Comparison of ENCODE assay signal across 20 cellular contexts in genomic region chr22:30250039-30250565, GRCh38. TPM values are rescaled to one million over a fixed set of nuclear protein-coding genes. Genes with fewer than 3 reads are reported as not detected.
DNase-seq lines count a peak whose midpoint lies in the region; ATAC-seq and TF ChIP-seq lines count a peak whose summit lies in the region.
"Had no signal": no experiment of that assay in that cellular context is flagged by ENCODE, and none has a peak within 500 bp of the region (broad histone marks: within the 10 kb centered on the region; RNA-seq: fewer than 3 reads in every experiment).

No MANE protein-coding gene starts in this region.

- H2AK9ac ChIP-seq in IMR-90 (replicated peaks; ENCODE audit: low read depth, low read length, poor library complexity) = no peak overlapping the region

- H3K4me2 ChIP-seq in IMR-90 (ENCODE audit: low read depth, low read length) = no peak overlapping the region

- H3K18ac ChIP-seq in IMR-90 (ENCODE audit: low read depth, low read length) = peak overlapping the region; percentile 50; the same call in 1 of the 2 replicates

- H3K27ac ChIP-seq in IMR-90 (ENCODE audit: insufficient read depth, low read length) = peak overlapping the region; percentile 7; the same call in 1 of the 2 replicates
- H3K27ac ChIP-seq: HL-60, thoracic aorta, WERI-Rb-1 had no signal

- H2BK120ac ChIP-seq in IMR-90 (ENCODE audit: low read depth, low read length) = peak overlapping the region; percentile 71; the same call in 1 of the 2 replicates

- H2AK5ac ChIP-seq in IMR-90 (ENCODE audit: low read depth, low read length) = peak overlapping the region; percentile 91

- peaks cover under 1% of the 10 kb centered on the region for H3K36me3 ChIP-seq in IMR-90 (ENCODE audit: control insufficient read depth, insufficient read depth, low read length)
- H3K36me3 ChIP-seq: thoracic aorta, WERI-Rb-1 had no signal

- H4K20me1 ChIP-seq in IMR-90 (ENCODE audit: insufficient read depth, low read length) = no peaks in the 10 kb centered on the region

- no peaks in the 10 kb centered on the region for H3K27me3 Mint-ChIP-seq in activated CD4-positive, alpha-beta T cell treated with anti-CD3 and anti-CD28 coated beads, Interleukin-2, amount 10 ng/mL, durations not matched to agents 24 days and 14 days
- no peaks in the 10 kb centered on the region for H3K27me3 Mint-ChIP-seq in activated T-helper 17 cell treated with anti-CD3 and anti-CD28 coated beads, Interleukin-2, amount 50 U/mL, for 72 hours
- H3K27me3 Mint-ChIP-seq in osteocyte (ENCODE audit: unreplicated experiment) = no peaks in the 10 kb centered on the region

- no peak for TF ChIP-seq POLR2A in IMR-90 (IDR thresholded peaks at IDR 0.05; ENCODE audit: low read depth, low read length)

- H3K79me1 ChIP-seq in IMR-90 (ENCODE audit: low read depth in 1 of 2, low read length in 2 of 2) = peaks cover 9 to 21% of the 10 kb centered on the region in 2 experiments; a peak in 3 of 4 replicates

- H3K4me3 ChIP-seq in IMR-90 (ENCODE audit: insufficient read depth, low read depth, low read length) = no peak overlapping the region
- H3K4me3 ChIP-seq: coronary artery, thoracic aorta had no signal

- no peak for TF ChIP-seq RAD21 in IMR-90 (IDR thresholded peaks at IDR 0.05; ENCODE audit: low read length)

- H2BK5ac ChIP-seq in IMR-90 (ENCODE audit: low read depth, low read length, poor library complexity, severe bottlenecking) = peak overlapping the region; percentile 66

- in situ Hi-C loops in IMR-90 (cut with MboI; ENCODE audit: low sequenced_read_pairs) = no loop called here

- H3K4me1 ChIP-seq in IMR-90 (ENCODE audit: control insufficient read depth, insufficient read depth, low read length) = peaks cover 55% of the 10 kb centered on the region

- H3K9ac ChIP-seq in IMR-90 (ENCODE audit: low read depth, low read length) = no peak overlapping the region

- peak overlapping the region; percentile 87 for H4K91ac ChIP-seq in IMR-90 (ENCODE audit: insufficient read depth, low read depth, low read length)

- peak overlapping the region; percentile 34; the same call in 1 of the 2 replicates for H3K14ac ChIP-seq in IMR-90 (replicated peaks; ENCODE audit: low read depth, low read length)

- H3K9me3 ChIP-seq in IMR-90 (ENCODE audit: control insufficient read depth, insufficient read depth, low read length) = no peaks in the 10 kb centered on the region
- H3K9me3 ChIP-seq: thoracic aorta had no signal

- peak overlapping the region; percentile 74 for H4K5ac ChIP-seq in IMR-90 (ENCODE audit: low read depth, low read length)

- no peak overlapping the region for H2AFZ ChIP-seq in IMR-90 (replicated peaks; ENCODE audit: low read length, poor library complexity)

- peak overlapping the region; percentile 55 for H3K4me3 Mint-ChIP-seq in activated CD4-positive, alpha-beta T cell treated with anti-CD3 and anti-CD28 coated beads, Interleukin-2, amount 10 ng/mL, durations not matched to agents 24 days and 14 days
- peak overlapping the region; percentile 54 for H3K4me3 Mint-ChIP-seq in activated T-helper 17 cell treated with anti-CD3 and anti-CD28 coated beads, Interleukin-2, amount 50 U/mL, for 72 hours
- H3K4me3 Mint-ChIP-seq in osteocyte (ENCODE audit: unreplicated experiment) = no peak overlapping the region

- H3K27ac Mint-ChIP-seq in activated CD4-positive, alpha-beta T cell treated with anti-CD3 and anti-CD28 coated beads, Interleukin-2, amount 10 ng/mL, durations not matched to agents 24 days and 14 days = peak overlapping the region; percentile 84
- H3K27ac Mint-ChIP-seq in activated T-helper 17 cell treated with anti-CD3 and anti-CD28 coated beads, Interleukin-2, amount 50 U/mL, for 72 hours = peak overlapping the region; percentile 36
- peak overlapping the region; percentile 47 for H3K27ac Mint-ChIP-seq in osteocyte (ENCODE audit: unreplicated experiment)

- dilution Hi-C loops in IMR-90 (cut with HindIII; ENCODE audit: low sequenced_read_pairs, unreplicated experiment) = no loop called here

- peak overlapping the region; percentile 51 to 98 for H4K8ac ChIP-seq in IMR-90 (ENCODE audit: low read depth in 2 of 2, low read length in 2 of 2)

- H3K56ac ChIP-seq in IMR-90 (ENCODE audit: extremely low read depth, insufficient read depth, low read length) = no peak overlapping the region; the same call in 1 of the 2 replicates

- POLR2A ChIA-PET in IMR-90 (lab: Charles Lee; ENCODE audit: unreplicated experiment) = interaction anchor here (0.6 kb wide), 1 partner anchor 21 kb away, joined by 3 read pairs; no protein-coding TSS in a partner anchor

- CTCF ChIA-PET in IMR-90 (lab: Yijun Ruan, JAX) = no interaction called here

- no peak for TF ChIP-seq CTCF in IMR-90 (conservative IDR thresholded peaks at IDR 0.05; ENCODE audit: low read depth, low read length)
- TF ChIP-seq CTCF in osteocyte (IDR thresholded peaks at IDR 0.05) = no peak

- no peak for DNase-seq in activated CD4-positive, alpha-beta T cell treated with anti-CD3 and anti-CD28 coated beads, Interleukin-2, amount 10 ng/mL, durations not matched to agents 24 days and 14 days
- DNase-seq in activated CD4-positive, alpha-beta T cell treated with anti-CD3 and anti-CD28 coated beads for 48 hours = no peak
- DNase-seq in IMR-90 (no peak), osteocyte (ENCODE audit: extremely low spot score, unreplicated experiment) (no peak), NCI-H187 treated with DMSO at 0.1 percent for 48 hours (lab: John Stamatoyannopoulos, UW) (no peak), midbrain (lab: John Stamatoyannopoulos, UW) (no peak)
- DNase-seq: activated CD8-positive, alpha-beta memory T cell treated with anti-CD3 and anti-CD28 coated beads for 24 hours; C1 segment of cervical spinal cord; GF-D8; hippocampal formation; NCI-H146; stimulated activated CD4-positive, alpha-beta T cell treated with anti-CD3 and anti-CD28 coated beads, Interleukin-12 subunit alpha, Interleukin-12 subunit beta, amount 100 ng/mL, for 4 hours; WERI-Rb-1 had no signal

- no TSS peak for BruUV-seq in IMR-90 (replicated peaks; lab: Mats Ljungman, UMichigan)

- no peaks in the 10 kb centered on the region for H3K9me3 Mint-ChIP-seq in activated CD4-positive, alpha-beta T cell treated with anti-CD3 and anti-CD28 coated beads, Interleukin-2, amount 10 ng/mL, durations not matched to agents 24 days and 14 days
- H3K9me3 Mint-ChIP-seq in activated T-helper 17 cell treated with anti-CD3 and anti-CD28 coated beads, Interleukin-2, amount 50 U/mL, for 72 hours = no peaks in the 10 kb centered on the region
- no peaks in the 10 kb centered on the region for H3K9me3 Mint-ChIP-seq in osteocyte (ENCODE audit: unreplicated experiment)

- intact Hi-C loops in activated CD4-positive, alpha-beta T cell treated with anti-CD3 and anti-CD28 coated beads, Interleukin-2, amount 10 ng/mL, durations not matched to agents 24 days and 14 days (cut with micrococcal nuclease) = no loop called here
- intact Hi-C loops in IMR-90 (cut with micrococcal nuclease) = no loop called here

- H3K23ac ChIP-seq in IMR-90 (ENCODE audit: low read depth, low read length) = 0 out of 2 replicates have a peak overlapping the region, but pooled peaks have one; percentile 64

- peaks cover 14% of the 10 kb centered on the region for H3K36me3 Mint-ChIP-seq in activated CD4-positive, alpha-beta T cell treated with anti-CD3 and anti-CD28 coated beads, Interleukin-2, amount 10 ng/mL, durations not matched to agents 24 days and 14 days (ENCODE audit: low read depth)
- H3K36me3 Mint-ChIP-seq in activated T-helper 17 cell treated with anti-CD3 and anti-CD28 coated beads, Interleukin-2, amount 50 U/mL, for 72 hours (ENCODE audit: low read depth) = peaks cover 18% of the 10 kb centered on the region
- H3K36me3 Mint-ChIP-seq in osteocyte (ENCODE audit: unreplicated experiment) = no peaks in the 10 kb centered on the region

- H3K4ac ChIP-seq in IMR-90 (ENCODE audit: low read depth, low read length) = peak overlapping the region; percentile 51; the same call in 1 of the 2 replicates

- ATAC-seq in IMR-90 (ENCODE audit: low read depth) (no peak), GM18858 (IDR thresholded peaks at IDR 0.05; ENCODE audit: unreplicated experiment) (no peak)
- ATAC-seq in activated T-helper 17 cell treated with anti-CD3 and anti-CD28 coated beads, Interleukin-2, amount 50 U/mL, for 72 hours (replicated peaks) = no peak

- peaks cover 57% of the 10 kb centered on the region for H3K4me1 Mint-ChIP-seq in activated CD4-positive, alpha-beta T cell treated with anti-CD3 and anti-CD28 coated beads, Interleukin-2, amount 10 ng/mL, durations not matched to agents 24 days and 14 days
- H3K4me1 Mint-ChIP-seq in activated T-helper 17 cell treated with anti-CD3 and anti-CD28 coated beads, Interleukin-2, amount 50 U/mL, for 72 hours = peaks cover 22% of the 10 kb centered on the region
- H3K4me1 Mint-ChIP-seq in osteocyte (ENCODE audit: unreplicated experiment) = peaks cover 75% of the 10 kb centered on the region

- H3K27me3 ChIP-seq in IMR-90 (ENCODE audit: control insufficient read depth, insufficient read depth, low read length) = no peaks in the 10 kb centered on the region

- peak overlapping the region; percentile 92 for H2BK15ac ChIP-seq in IMR-90 (ENCODE audit: low read depth, low read length)

- 83% methylated on average over 1 of the region's 3 CpGs; no CpG with 5 or more reads in 1 of the 2 experiments for WGBS in IMR-90 (ENCODE audit: extremely low coverage in 2 of 2, insufficient read length in 1 of 2), 2 experiments

- peak overlapping the region; percentile 81; the same call in 1 of the 2 replicates for H2BK20ac ChIP-seq in IMR-90 (ENCODE audit: low read depth, low read length)

- H3K9me1 ChIP-seq in IMR-90 (ENCODE audit: insufficient read depth, low read length) = peaks cover 17% of the 10 kb centered on the region

RNA-seq across cellular contexts. Expression of gene LIF, which starts 3.5 kb away (rescaled TPM):
- 509 and 511 TPM in 2 replicates for total RNA-seq in activated CD4-positive, alpha-beta T cell treated with anti-CD3 and anti-CD28 coated beads, Interleukin-2, amount 10 ng/mL, durations not matched to agents 24 days and 14 days
- total RNA-seq in IMR-90 (2012; rRNA removed) = 79.4 and 130 TPM in 2 replicates
- polyA plus RNA-seq in IMR-90 (2012; rRNA removed) = 203 and 214 TPM in 2 replicates
- polyA plus RNA-seq in IMR-90 (2012; cell fraction: cytosol; rRNA removed) = 41.6 and 110 TPM in 2 replicates
- polyA plus RNA-seq in IMR-90 (2012; cell fraction: nucleus; rRNA removed; ENCODE audit: low replicate concordance) = 1,609 and 2,085 TPM in 2 replicates
- total RNA-seq in activated T-helper 17 cell treated with anti-CD3 and anti-CD28 coated beads, Interleukin-2, amount 50 U/mL, for 72 hours = 100 to 1,000 TPM; 175 to 300 TPM
- 13.7 and 15.5 TPM in 2 replicates for total RNA-seq in osteocyte

RNA-seq across cellular contexts. Expression of gene OSM, which starts 16.5 kb away (rescaled TPM):
- 61.0 and 62.8 TPM in 2 replicates for total RNA-seq in activated CD4-positive, alpha-beta T cell treated with anti-CD3 and anti-CD28 coated beads, Interleukin-2, amount 10 ng/mL, durations not matched to agents 24 days and 14 days
- total RNA-seq in IMR-90 (2012; rRNA removed) (not detected in 2 replicates), osteocyte (not detected in 2 replicates)
- not detected in 2 replicates for polyA plus RNA-seq in IMR-90 (2012; rRNA removed)
- 0.07 TPM in 1 of 2 replicates, not detected in the other for polyA plus RNA-seq in IMR-90 (2012; cell fraction: cytosol; rRNA removed)
- polyA plus RNA-seq in IMR-90 (2012; cell fraction: nucleus; rRNA removed; ENCODE audit: low replicate concordance) = 0.42 and 0.81 TPM in 2 replicates
- 10 to 100 TPM; 41.1 to 88.6 TPM for total RNA-seq in activated T-helper 17 cell treated with anti-CD3 and anti-CD28 coated beads, Interleukin-2, amount 50 U/mL, for 72 hours
- total RNA-seq: renal cortical epithelial cell, SK-MEL-5 had no signal

RNA-seq across cellular contexts. Expression of gene CASTOR1, which starts 39.2 kb away (rescaled TPM):
- 4.7 and 7.3 TPM in 2 replicates for total RNA-seq in activated CD4-positive, alpha-beta T cell treated with anti-CD3 and anti-CD28 coated beads, Interleukin-2, amount 10 ng/mL, durations not matched to agents 24 days and 14 days
- total RNA-seq in IMR-90 (2012; rRNA removed) = 10.6 and 11.7 TPM in 2 replicates
- 23.5 and 26.9 TPM in 2 replicates for polyA plus RNA-seq in IMR-90 (2012; rRNA removed)
- polyA plus RNA-seq in IMR-90 (2012; cell fraction: cytosol; rRNA removed) = 11.4 and 33.1 TPM in 2 replicates
- polyA plus RNA-seq in IMR-90 (2012; cell fraction: nucleus; rRNA removed; ENCODE audit: low replicate concordance) = 55.8 and 106 TPM in 2 replicates
- 1 to 10 TPM; 4.6 to 4.8 TPM for total RNA-seq in activated T-helper 17 cell treated with anti-CD3 and anti-CD28 coated beads, Interleukin-2, amount 50 U/mL, for 72 hours
- total RNA-seq in osteocyte = 11.8 and 12.2 TPM in 2 replicates

Comparison
In these comparisons a context has a peak if more than half of its experiments do, and no peak if none do; other contexts are left out.
1. RNA of gene OSM, which starts 16.5 kb away (total RNA-seq): 41.1 to 88.6 TPM in activated T-helper 17 cell treated with anti-CD3 and anti-CD28 coated beads, Interleukin-2, amount 50 U/mL, for 72 hours and 61.0 to 62.8 TPM in activated CD4-positive, alpha-beta T cell treated with anti-CD3 and anti-CD28 coated beads, Interleukin-2, amount 10 ng/mL, durations not matched to agents 24 days and 14 days; not detected in IMR-90 and not detected in osteocyte; every median in the first group is over 10 times any median in the second.
2. Peak in every context shown above with its lines, with median percentiles within 50 percentile points of each other: H3K27ac Mint-ChIP-seq.